In the genomic region with DNA sequence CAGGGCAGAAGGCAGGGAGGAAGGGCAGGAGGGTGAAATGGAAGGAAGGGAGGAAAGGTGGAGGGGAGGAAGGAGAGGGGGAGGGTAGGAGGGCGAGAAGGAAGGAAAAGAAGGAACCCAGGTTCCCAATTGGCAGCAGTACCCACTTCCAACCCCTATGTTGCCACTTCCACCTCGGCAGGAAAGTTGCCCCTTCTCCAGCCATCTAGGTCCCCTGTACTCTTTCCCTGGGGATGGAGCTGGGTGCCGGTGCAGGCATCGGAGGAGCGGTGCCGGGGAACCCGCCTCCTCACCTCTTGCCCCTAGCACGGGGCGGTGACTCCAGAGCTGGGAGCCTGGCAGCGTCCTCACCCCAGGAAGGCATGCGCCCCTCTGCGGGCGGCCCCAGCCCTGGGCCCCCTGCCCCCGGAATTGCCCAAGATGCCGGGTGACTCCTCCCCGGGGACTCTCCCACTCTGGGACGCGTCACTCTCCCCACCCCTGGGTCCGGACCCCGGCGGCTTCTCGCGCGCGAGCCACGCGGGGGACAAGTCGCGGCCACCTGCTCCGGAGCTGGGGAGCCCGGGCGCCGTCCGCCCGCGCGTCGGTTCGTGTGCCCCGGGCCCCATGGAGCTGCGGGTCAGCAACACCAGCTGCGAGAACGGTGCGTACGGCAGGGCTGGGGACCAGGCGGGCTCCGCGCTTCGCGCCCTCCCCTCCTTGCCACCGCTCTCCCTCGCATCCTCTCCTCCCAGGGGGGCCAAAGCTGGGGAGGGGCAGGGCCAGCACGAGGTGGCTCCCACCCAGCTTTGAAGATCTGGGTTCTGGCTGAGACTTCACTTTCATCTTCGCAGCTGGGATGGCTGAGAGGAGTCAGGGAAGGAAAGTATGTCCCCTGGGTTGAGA, we compare ENCODE assay signal across 8 cellular contexts. TPM values are rescaled to one million over a fixed set of nuclear protein-coding genes. Genes with fewer than 3 reads are reported as not detected.
A peak's percentile ranks its signal among the peaks of the same experiment; 100 is the strongest.
DNase-seq lines count a peak whose midpoint lies in the region; ATAC-seq, FAIRE-seq and TF ChIP-seq lines count a peak whose summit lies in the region.
"Had no signal": no experiment of that assay in that cellular context is flagged by ENCODE, and none has a peak within 500 bp of the region (broad histone marks: within the 10 kb centered on the region; RNA-seq: fewer than 3 reads in every experiment).

Gene NIPAL4 (plus strand): TSS at position 499 of the 885 bp plus-strand sequence. CDS start 108 bp downstream, at position 607.

- no peaks in the 10 kb centered on the region for H3K79me1 ChIP-seq in IMR-90 (ENCODE audit: low read depth in 1 of 2, low read length in 2 of 2)

- TF ChIP-seq RAD21 in IMR-90 (IDR thresholded peaks at IDR 0.05; ENCODE audit: low read length): no peak

- TF ChIP-seq CTCF in IMR-90 (conservative IDR thresholded peaks at IDR 0.05; ENCODE audit: low read depth, low read length) (no peak), upper lobe of right lung (IDR thresholded peaks at IDR 0.05) (no peak)

- no peak for FAIRE-seq in frontal cortex (lab: Jason Lieb, UNC)

- H3K9me3 ChIP-seq in IMR-90 (ENCODE audit: control insufficient read depth, insufficient read depth, low read length) (no peaks in the 10 kb centered on the region), upper lobe of right lung (no peaks in the 10 kb centered on the region)

- H2AK5ac ChIP-seq in IMR-90 (ENCODE audit: low read depth, low read length): peak within 1 kb of the TSS; percentile 35; the same call in 1 of the 2 replicates

- no peak within 1 kb of the TSS for H4K91ac ChIP-seq in IMR-90 (ENCODE audit: insufficient read depth, low read depth, low read length)

- peak within 1 kb of the TSS; percentile 12 for H3K9ac ChIP-seq in IMR-90 (ENCODE audit: low read depth, low read length)

- POLR2A ChIA-PET in IMR-90 (lab: Charles Lee; ENCODE audit: unreplicated experiment): no interaction called here

- H3K56ac ChIP-seq in IMR-90 (ENCODE audit: extremely low read depth, insufficient read depth, low read length): no peak within 1 kb of the TSS

- DNase-seq in IMR-90: no peak
- peak; percentile 17 for DNase-seq in activated T-cell treated with anti-CD3 and anti-CD28 coated beads for 24 hours (ENCODE audit: low read depth)
- DNase-seq in frontal cortex (ENCODE audit: low spot score in 2 of 2): peak; percentile 44 to 46
- peak; percentile 14 for DNase-seq in occipital lobe (lab: John Stamatoyannopoulos, UW)
- DNase-seq in upper lobe of right lung: no peak
- DNase-seq in COLO668 (lab: John Stamatoyannopoulos, UW; ENCODE audit: unreplicated experiment): no peak
- DNase-seq in SKM-1 treated with dmso at 0.1 percent for 144 hours (lab: John Stamatoyannopoulos, UW; ENCODE audit: unreplicated experiment): no peak

- H2BK15ac ChIP-seq in IMR-90 (ENCODE audit: low read depth, low read length): no peak within 1 kb of the TSS; the same call in 2 of the 3 replicates

- H3K36me3 ChIP-seq in IMR-90 (ENCODE audit: control insufficient read depth, insufficient read depth, low read length) (no peaks in the 10 kb centered on the region), upper lobe of right lung (no peaks in the 10 kb centered on the region)

- 7% methylated on average over 25 of the region's 54 CpGs; no CpG with 5 or more reads in 1 of the 2 experiments for WGBS in IMR-90 (ENCODE audit: extremely low coverage in 2 of 2, insufficient read length in 1 of 2), 2 experiments

- peaks cover 9% of the 10 kb centered on the region for H3K4me1 ChIP-seq in IMR-90 (ENCODE audit: control insufficient read depth, insufficient read depth, low read length)
- peaks cover 8% of the 10 kb centered on the region for H3K4me1 ChIP-seq in upper lobe of right lung

- peak within 1 kb of the TSS; percentile 56 for H3K4me2 ChIP-seq in IMR-90 (ENCODE audit: low read depth, low read length)

- H3K9me1 ChIP-seq in IMR-90 (ENCODE audit: insufficient read depth, low read length): peaks cover 16% of the 10 kb centered on the region

- H2AK9ac ChIP-seq in IMR-90 (replicated peaks; ENCODE audit: low read depth, low read length, poor library complexity): peak within 1 kb of the TSS; percentile 33

- CTCF ChIA-PET in IMR-90 (lab: Yijun Ruan, JAX): interaction anchor here (1.0 to 1.1 kb wide), 2 partner anchors 12 to 13 kb away, joined by 4 read pairs; no protein-coding TSS in a partner anchor

- no peak within 1 kb of the TSS; a peak in 1 of 4 replicates for H4K8ac ChIP-seq in IMR-90 (ENCODE audit: low read depth in 2 of 2, low read length in 2 of 2)

- no peaks in the 10 kb centered on the region for H4K20me1 ChIP-seq in IMR-90 (ENCODE audit: insufficient read depth, low read length)

- intact Hi-C loops in IMR-90 (cut with micrococcal nuclease) (loop anchor here (5.0 kb wide), 1 partner anchor 73 kb away; no protein-coding TSS in a partner anchor), upper lobe of right lung (cut with DNase I) (no loop called here)

- no TSS peak for BruUV-seq in IMR-90 (replicated peaks; lab: Mats Ljungman, UMichigan)

- H4K5ac ChIP-seq in IMR-90 (ENCODE audit: low read depth, low read length): no peak within 1 kb of the TSS

- no peak within 1 kb of the TSS for H3K18ac ChIP-seq in IMR-90 (ENCODE audit: low read depth, low read length)

- 0 out of 2 replicates have a peak within 1 kb of the TSS, but pooled peaks have one; percentile 8 for H3K4ac ChIP-seq in IMR-90 (ENCODE audit: low read depth, low read length)

- no peak for TF ChIP-seq POLR2A in IMR-90 (IDR thresholded peaks at IDR 0.05; ENCODE audit: low read depth, low read length)

- peak; percentile 50 for ATAC-seq in IMR-90 (ENCODE audit: low read depth)
- peak; percentile 37 for ATAC-seq in upper lobe of right lung

- H3K27ac ChIP-seq in IMR-90 (ENCODE audit: insufficient read depth, low read length) (no peak within 1 kb of the TSS; the same call in 1 of the 2 replicates), upper lobe of right lung (no peak within 1 kb of the TSS)

- H2BK5ac ChIP-seq in IMR-90 (ENCODE audit: low read depth, low read length, poor library complexity, severe bottlenecking): no peak within 1 kb of the TSS

- H3K14ac ChIP-seq in IMR-90 (replicated peaks; ENCODE audit: low read depth, low read length): 0 out of 2 replicates have a peak within 1 kb of the TSS, but pooled peaks have one; percentile 14

- H3K23ac ChIP-seq in IMR-90 (ENCODE audit: low read depth, low read length): peak within 1 kb of the TSS; percentile 39

- H3K27me3 ChIP-seq in IMR-90 (ENCODE audit: control insufficient read depth, insufficient read depth, low read length) (peaks cover 5% of the 10 kb centered on the region; the same call in 1 of the 2 replicates), upper lobe of right lung (peaks cover 22% of the 10 kb centered on the region)

- no peak within 1 kb of the TSS; the same call in 1 of the 2 replicates for H2BK20ac ChIP-seq in IMR-90 (ENCODE audit: low read depth, low read length)

- H3K4me3 ChIP-seq in IMR-90 (ENCODE audit: insufficient read depth, low read depth, low read length): peak within 1 kb of the TSS; percentile 49
- H3K4me3 ChIP-seq in upper lobe of right lung: peak within 1 kb of the TSS; percentile 45

- dilution Hi-C loops in IMR-90 (cut with HindIII; ENCODE audit: low sequenced_read_pairs, unreplicated experiment): no loop called here

- peak within 1 kb of the TSS; percentile 82 for H2AFZ ChIP-seq in IMR-90 (replicated peaks; ENCODE audit: low read length, poor library complexity)

- in situ Hi-C loops in IMR-90 (cut with MboI; ENCODE audit: low sequenced_read_pairs): no loop called here

- H2BK120ac ChIP-seq in IMR-90 (ENCODE audit: low read depth, low read length): peak within 1 kb of the TSS; percentile 18; the same call in 1 of the 2 replicates

TF ChIP-seq in IMR-90, 13 proteins besides CTCF, POLR2A, EP300 and RAD21:
- TF ChIP-seq MAZ (IDR thresholded peaks at IDR 0.05; ENCODE audit: borderline replicate concordance, low read depth, low read length) (peak; percentile 58; the same call in 1 of the 2 replicates), CEBPB (IDR thresholded peaks at IDR 0.05; ENCODE audit: low read depth, low read length) (no peak), BHLHE40 (IDR thresholded peaks at IDR 0.05; ENCODE audit: low read depth, low read length) (0 out of 2 replicates have a peak, but pooled peaks have one; percentile 7), USF2 (IDR thresholded peaks at IDR 0.05; ENCODE audit: low read depth, low read length) (no peak)
TF ChIP-seq in IMR-90: peak in this region for 2.

RNA-seq across cellular contexts. Expression of gene NIPAL4, which starts in this region (rescaled TPM):
- total RNA-seq in IMR-90 (2012; rRNA removed) (0.18 and 0.28 TPM in 2 replicates), frontal cortex (not detected), occipital lobe (not detected), upper lobe of right lung (not detected)
- 0.32 and 0.39 TPM in 2 replicates for polyA plus RNA-seq in IMR-90 (2012; rRNA removed)
- 0.10 and 0.25 TPM in 2 replicates for polyA plus RNA-seq in IMR-90 (2012; cell fraction: cytosol; rRNA removed)
- polyA plus RNA-seq in IMR-90 (2012; cell fraction: nucleus; rRNA removed; ENCODE audit: low replicate concordance): 0.45 and 0.52 TPM in 2 replicates
- total RNA-seq: SK-MEL-5 had no signal

Comparison
In these comparisons a context has a peak if more than half of its experiments do, and no peak if none do; other contexts are left out.
1. Peak in ATAC-seq, H3K4me3 ChIP-seq, H3K9ac ChIP-seq and H3K4me2 ChIP-seq in IMR-90; RNA of the gene not detected or under 1 TPM.
2. Peak in DNase-seq in frontal cortex; RNA of the gene not detected or under 1 TPM.
3. Peak in DNase-seq in occipital lobe; RNA of the gene not detected or under 1 TPM.
4. Peak in ATAC-seq and H3K4me3 ChIP-seq in upper lobe of right lung; RNA of the gene not detected or under 1 TPM.